Comparison of ENCODE assay signal across 8 cellular contexts in the genomic region with DNA sequence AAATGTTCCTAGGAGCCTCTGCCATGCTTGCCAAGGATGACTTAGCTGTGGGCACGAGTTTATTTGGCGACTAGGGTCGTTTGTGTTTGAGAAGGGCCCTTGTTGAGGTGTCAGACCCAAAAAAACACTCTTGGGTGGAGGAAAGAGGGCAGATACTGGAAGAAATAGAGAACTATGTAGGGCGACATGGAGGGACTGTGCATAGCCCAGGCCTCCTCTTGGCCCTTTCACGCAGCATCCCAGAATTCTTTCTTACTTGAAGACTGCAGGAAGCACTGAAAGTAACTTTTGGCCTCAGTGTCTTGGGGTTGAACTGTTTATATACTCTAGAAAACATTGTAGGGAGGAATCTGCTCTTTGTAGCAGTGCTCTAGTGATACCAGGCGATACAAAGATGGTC. TPM values are rescaled to one million over a fixed set of nuclear protein-coding genes. Genes with fewer than 3 reads are reported as not detected.
A peak's percentile ranks its signal among the peaks of the same experiment; 100 is the strongest.
DNase-seq lines count a peak whose midpoint lies in the region; ATAC-seq, FAIRE-seq and TF ChIP-seq lines count a peak whose summit lies in the region.

No MANE protein-coding gene starts in this region.

- no peaks in the 10 kb centered on the region for H3K9me2 ChIP-seq in HCT116 (ENCODE audit: insufficient read depth)

- peak overlapping the region; percentile 82 for H3K27ac Mint-ChIP-seq in activated naive CD8-positive, alpha-beta T cell treated with anti-CD3 and anti-CD28 coated beads, Interleukin-2, amount 50 U/mL, for 24 hours

- ATAC-seq in HCT116 (no peak), HepG2 (peak; percentile 53), upper lobe of left lung (ENCODE audit: low FRiP score in 2 of 2) (no peak)
- no peak for ATAC-seq in activated naive CD8-positive, alpha-beta T cell treated with anti-CD3 and anti-CD28 coated beads, Interleukin-2, amount 50 U/mL, for 24 hours

- H4K20me1 ChIP-seq in HCT116 (ENCODE audit: insufficient read depth) (peaks cover 13% of the 10 kb centered on the region; the same call in 1 of the 2 replicates), HepG2 (ENCODE audit: insufficient read depth, low read length) (peaks cover 15% of the 10 kb centered on the region)

- TF ChIP-seq EP300 in HepG2 (IDR thresholded peaks at IDR 0.05; ENCODE audit: low read depth in 2 of 2, low read length in 2 of 2) (no peak), HepG2 (CRISPR knock-in tag; IDR thresholded peaks at IDR 0.05; ENCODE audit: borderline replicate concordance) (no peak), upper lobe of left lung (IDR thresholded peaks at IDR 0.05) (no peak)

- H3K27me3 Mint-ChIP-seq in activated naive CD8-positive, alpha-beta T cell treated with anti-CD3 and anti-CD28 coated beads, Interleukin-2, amount 50 U/mL, for 24 hours, result no peaks in the 10 kb centered on the region

- H3K4me1 Mint-ChIP-seq in activated naive CD8-positive, alpha-beta T cell treated with anti-CD3 and anti-CD28 coated beads, Interleukin-2, amount 50 U/mL, for 24 hours, result peaks cover 46% of the 10 kb centered on the region

- H2AFZ ChIP-seq in HCT116 (ENCODE audit: low read depth, low read length, poor library complexity, severe bottlenecking), result no peak overlapping the region
- H2AFZ ChIP-seq in HepG2 (ENCODE audit: low read length), result no peak overlapping the region

- no peak for TF ChIP-seq CTCF in HCT116 (IDR thresholded peaks at IDR 0.05 in 2 of 3, conservative IDR thresholded peaks at IDR 0.05 in 1 of 3; ENCODE audit: borderline replicate concordance in 1 of 3, insufficient read depth in 1 of 3, low read depth in 2 of 3, low read length in 2 of 3)
- TF ChIP-seq CTCF in HepG2 (CRISPR knock-in tag; IDR thresholded peaks at IDR 0.05), result no peak
- no peak for TF ChIP-seq CTCF in upper lobe of left lung (IDR thresholded peaks at IDR 0.05)

- peak; percentile 32 for DNase-seq in AG20443 (ENCODE audit: low spot score)
- no peak for DNase-seq in HCT116 (ENCODE audit: low read depth, low spot score)
- no peak for DNase-seq in activated naive CD8-positive, alpha-beta T cell treated with anti-CD3 and anti-CD28 coated beads, Interleukin-2, amount 50 U/mL, for 24 hours
- no peak for DNase-seq in HepG2 (ENCODE audit: low spot score)
- DNase-seq in upper lobe of left lung, result no peak
- DNase-seq in SW480 (ENCODE audit: low spot score), result no peak
- no peak for DNase-seq in cortex of kidney (lab: John Stamatoyannopoulos, UW)
- DNase-seq in activated CD4-positive, alpha-beta T cell treated with anti-CD3 and anti-CD28 coated beads, Interleukin-2, amount 50 U/mL, for 4 hours, result no peak

- H3K36me3 ChIP-seq in HCT116 (ENCODE audit: control insufficient read depth in 1 of 2, insufficient read depth in 2 of 2, low read length in 2 of 2) (no peaks in the 10 kb centered on the region), HepG2 (replicated peaks in 1 of 2; ENCODE audit: control insufficient read depth in 1 of 2, insufficient read depth in 2 of 2, low read length in 2 of 2) (no peaks in the 10 kb centered on the region), upper lobe of left lung (no peaks in the 10 kb centered on the region)

- H3K36me3 Mint-ChIP-seq in activated naive CD8-positive, alpha-beta T cell treated with anti-CD3 and anti-CD28 coated beads, Interleukin-2, amount 50 U/mL, for 24 hours (ENCODE audit: low read depth), result peaks cover 8% of the 10 kb centered on the region

- H3K9ac ChIP-seq in HCT116 (ENCODE audit: low read length) (peak overlapping the region; percentile 70), HepG2 (ENCODE audit: insufficient read depth, low read depth, low read length) (peak overlapping the region; percentile 94)

- peak overlapping the region; percentile 90 for H3K4me3 Mint-ChIP-seq in activated naive CD8-positive, alpha-beta T cell treated with anti-CD3 and anti-CD28 coated beads, Interleukin-2, amount 50 U/mL, for 24 hours

- CTCF ChIA-PET in HCT116 (lab: Charles Lee), result no interaction called here
- CTCF ChIA-PET in HepG2 (lab: Yijun Ruan, JAX; ENCODE audit: low intra/inter-chr PET ratio, low total read pairs), result no interaction called here

- H3K4me2 ChIP-seq in HCT116 (ENCODE audit: low read length) (peak overlapping the region; percentile 94), HepG2 (ENCODE audit: low read depth, low read length) (peak overlapping the region; percentile 82)

- H3K27ac ChIP-seq in HCT116 (ENCODE audit: low read depth, low read length) (peak overlapping the region; percentile 80), HepG2 (ENCODE audit: extremely low read length, insufficient read depth, low read length) (peak overlapping the region; percentile 77), upper lobe of left lung (peak overlapping the region; percentile 87 to 96 (median 92))

- peaks cover 69% of the 10 kb centered on the region for H3K79me2 ChIP-seq in HCT116 (ENCODE audit: insufficient read depth, low read length)
- H3K79me2 ChIP-seq in HepG2 (ENCODE audit: insufficient read depth, low read length), result peaks cover 57% of the 10 kb centered on the region

- in situ Hi-C loops in HepG2 (cut with HindIII; ENCODE audit: extremely low pct_ligation_motif_present, low pct_unique_long_range_greater_than_20kb), result no loop called here

- H3K4me3 ChIP-seq in HCT116 (replicated peaks in 1 of 2; ENCODE audit: low read depth in 1 of 2, low read length in 2 of 2), result peak overlapping the region; percentile 75 to 90
- peak overlapping the region; percentile 76 to 98 (median 92) for H3K4me3 ChIP-seq in HepG2 (replicated peaks in 1 of 3; ENCODE audit: insufficient read depth in 1 of 3, low read depth in 2 of 3, low read length in 3 of 3)
- H3K4me3 ChIP-seq in upper lobe of left lung, result peak overlapping the region; percentile 74 to 99 (median 94)

- H3K9me3 ChIP-seq in HCT116 (ENCODE audit: control insufficient read depth in 1 of 2, insufficient read depth in 1 of 2, low read depth in 1 of 2, low read length in 2 of 2) (no peaks in the 10 kb centered on the region), HepG2 (ENCODE audit: low read length) (no peaks in the 10 kb centered on the region), upper lobe of left lung (no peaks in the 10 kb centered on the region)

- H3K9me3 Mint-ChIP-seq in activated naive CD8-positive, alpha-beta T cell treated with anti-CD3 and anti-CD28 coated beads, Interleukin-2, amount 50 U/mL, for 24 hours, result no peaks in the 10 kb centered on the region

- no peak for TF ChIP-seq POLR2A in HCT116 (IDR thresholded peaks at IDR 0.05; ENCODE audit: borderline replicate concordance, extremely low read depth, insufficient read depth, insufficient read length)
- TF ChIP-seq POLR2A in HepG2 (IDR thresholded peaks at IDR 0.05; ENCODE audit: insufficient read depth in 1 of 2, low read depth in 2 of 2, low read length in 2 of 2), result no peak
- no peak for TF ChIP-seq POLR2A in upper lobe of left lung (IDR thresholded peaks at IDR 0.05)

- H3K4me1 ChIP-seq in HCT116 (ENCODE audit: control insufficient read depth in 1 of 2, insufficient read depth in 2 of 2, low read length in 2 of 2), result peaks cover 2 to 14% of the 10 kb centered on the region in 2 experiments; a peak in 3 of 4 replicates
- H3K4me1 ChIP-seq in HepG2 (ENCODE audit: insufficient read depth, low read length), result peaks cover 42% of the 10 kb centered on the region
- peaks cover 10 to 44% (median 22%) of the 10 kb centered on the region in 4 donors for H3K4me1 ChIP-seq in upper lobe of left lung

- H3K27me3 ChIP-seq in HCT116 (ENCODE audit: insufficient read depth, low read length), result no peaks in the 10 kb centered on the region
- H3K27me3 ChIP-seq in HepG2 (ENCODE audit: control insufficient read depth in 1 of 2, insufficient read depth in 2 of 2, low read length in 2 of 2), result no peaks in the 10 kb centered on the region; a peak in 1 of 5 replicates
- H3K27me3 ChIP-seq in upper lobe of left lung, result no peaks in the 10 kb centered on the region

- no peak for TF ChIP-seq RAD21 in HCT116 (IDR thresholded peaks at IDR 0.05; ENCODE audit: low read depth)
- TF ChIP-seq RAD21 in HepG2 (CRISPR knock-in tag; IDR thresholded peaks at IDR 0.05), result no peak

- RAD21 ChIA-PET in HCT116 (lab: Charles Lee; ENCODE audit: low non-redundant PET in 1 of 2, low total read pairs in 2 of 2, uncharacterized antibody in 2 of 2, unreplicated experiment in 2 of 2), result no interaction called here

- BruUV-seq in HCT116 (replicated peaks; lab: Mats Ljungman, UMichigan), result no TSS peak
- TSS peak; percentile 59 for BruUV-seq in HepG2 (replicated peaks; lab: Mats Ljungman, UMichigan)

- intact Hi-C loops in HCT116 (cut with micrococcal nuclease), result no loop called here
- intact Hi-C loops in HepG2 (cut with micrococcal nuclease; ENCODE audit: unreplicated experiment), result no loop called here

- WGBS in HepG2 (ENCODE audit: low lambda C conversion rate), result under 1% methylated on average over 6 of the region's 6 CpGs
- WGBS in upper lobe of left lung, 2 donors, result 9 to 10% methylated on average over 6 of the region's 6 CpGs

- FAIRE-seq in HepG2 (lab: Jason Lieb, UNC), result peak; percentile 12

- POLR2A ChIA-PET in HCT116 (lab: Charles Lee) (no interaction called here), HepG2 (lab: Yijun Ruan, JAX) (no interaction called here)

RNA-seq across cellular contexts. Expression of a gene that starts 0.9 kb away (rescaled TPM):
- total RNA-seq in HCT116 (2021; ENCODE audit: unreplicated experiment), result 27.5 TPM
- 8.7 and 10.8 TPM in 2 replicates for polyA plus RNA-seq in HCT116 (2012)
- 17.9 and 22.0 TPM in 2 replicates for total RNA-seq in HepG2 (2016; rRNA removed; fragmentation: Illumina TruSeq; extraction: Trizol)
- total RNA-seq in HepG2 (2016; cell fraction: cytosol; rRNA removed; fragmentation: Illumina TruSeq; extraction: Trizol; ENCODE audit: low read depth), result 10.3 and 10.6 TPM in 2 replicates
- total RNA-seq in HepG2 (2016; cell fraction: insoluble cytoplasmic fraction; rRNA removed; fragmentation: Illumina TruSeq; extraction: Trizol), result 19.3 and 20.7 TPM in 2 replicates
- total RNA-seq in HepG2 (2016; cell fraction: membrane; rRNA removed; fragmentation: Illumina TruSeq; extraction: Trizol), result 7.2 and 8.9 TPM in 2 replicates
- 16.0 and 18.0 TPM in 2 replicates for total RNA-seq in HepG2 (2016; cell fraction: nucleus; rRNA removed; fragmentation: Illumina TruSeq; extraction: Trizol)
- 13.6 and 13.9 TPM in 2 replicates for polyA plus RNA-seq in HepG2 (2011; rRNA removed)
- 7.8 and 10.1 TPM in 2 replicates for polyA plus RNA-seq in HepG2 (2011; cell fraction: cytosol; rRNA removed)
- 6.0 and 10.8 TPM in 2 replicates for polyA plus RNA-seq in HepG2 (2011; cell fraction: nucleus; rRNA removed)
- 10.5 and 14.7 TPM in 2 replicates for polyA plus RNA-seq in HepG2 (2012)
- 0.95 and 1.3 TPM in 2 replicates for polyA plus RNA-seq in HepG2 (2016; cell fraction: cytosol; fragmentation: Illumina TruSeq; extraction: Trizol; ENCODE audit: low read depth)
- 26.5 and 29.3 TPM in 2 replicates for polyA plus RNA-seq in HepG2 (2016; cell fraction: insoluble cytoplasmic fraction; fragmentation: Illumina TruSeq; extraction: Trizol; ENCODE audit: low read depth)
- 3.7 and 5.0 TPM in 2 replicates for polyA plus RNA-seq in HepG2 (2016; cell fraction: membrane; fragmentation: Illumina TruSeq; extraction: Trizol; ENCODE audit: low read depth)
- 26.0 and 36.3 TPM in 2 replicates for polyA plus RNA-seq in HepG2 (2016; cell fraction: nucleus; fragmentation: Illumina TruSeq; extraction: Trizol; ENCODE audit: insufficient read depth, low read depth)
- 8.0 and 26.1 TPM in 2 replicates for polyA minus RNA-seq in HepG2 (2011; rRNA and poly(A)+ RNA removed; ENCODE audit: low replicate concordance)
- polyA minus RNA-seq in HepG2 (2011; cell fraction: cytosol; rRNA and poly(A)+ RNA removed), result 10.1 and 12.2 TPM in 2 replicates
- 13.1 and 14.5 TPM in 2 replicates for polyA minus RNA-seq in HepG2 (2011; cell fraction: nucleus; rRNA and poly(A)+ RNA removed)
- total RNA-seq in upper lobe of left lung, result 10 to 100 TPM; 22.6 to 58.1 (median 27.2) TPM

RNA-seq across cellular contexts. Expression of a gene that starts 15.5 kb away (rescaled TPM):
- total RNA-seq in HCT116 (2021; ENCODE audit: unreplicated experiment), result 17.1 TPM
- polyA plus RNA-seq in HCT116 (2012), result 4.6 and 7.2 TPM in 2 replicates
- total RNA-seq in HepG2 (2016; rRNA removed; fragmentation: Illumina TruSeq; extraction: Trizol), result 16.9 and 23.1 TPM in 2 replicates
- total RNA-seq in HepG2 (2016; cell fraction: cytosol; rRNA removed; fragmentation: Illumina TruSeq; extraction: Trizol; ENCODE audit: low read depth), result 2.5 and 2.7 TPM in 2 replicates
- total RNA-seq in HepG2 (2016; cell fraction: insoluble cytoplasmic fraction; rRNA removed; fragmentation: Illumina TruSeq; extraction: Trizol), result 16.2 and 21.9 TPM in 2 replicates
- total RNA-seq in HepG2 (2016; cell fraction: membrane; rRNA removed; fragmentation: Illumina TruSeq; extraction: Trizol), result 4.9 and 6.7 TPM in 2 replicates
- 7.0 and 7.1 TPM in 2 replicates for total RNA-seq in HepG2 (2016; cell fraction: nucleus; rRNA removed; fragmentation: Illumina TruSeq; extraction: Trizol)
- polyA plus RNA-seq in HepG2 (2011; rRNA removed), result 5.4 and 7.4 TPM in 2 replicates
- 4.2 and 4.9 TPM in 2 replicates for polyA plus RNA-seq in HepG2 (2011; cell fraction: cytosol; rRNA removed)
- polyA plus RNA-seq in HepG2 (2011; cell fraction: nucleus; rRNA removed), result 1.6 and 2.9 TPM in 2 replicates
- 5.6 and 8.5 TPM in 2 replicates for polyA plus RNA-seq in HepG2 (2012)
- polyA plus RNA-seq in HepG2 (2016; cell fraction: cytosol; fragmentation: Illumina TruSeq; extraction: Trizol; ENCODE audit: low read depth), result 3.0 and 3.1 TPM in 2 replicates
- 19.3 and 21.4 TPM in 2 replicates for polyA plus RNA-seq in HepG2 (2016; cell fraction: insoluble cytoplasmic fraction; fragmentation: Illumina TruSeq; extraction: Trizol; ENCODE audit: low read depth)
- polyA plus RNA-seq in HepG2 (2016; cell fraction: membrane; fragmentation: Illumina TruSeq; extraction: Trizol; ENCODE audit: low read depth), result 3.6 and 3.8 TPM in 2 replicates
- 11.6 and 12.2 TPM in 2 replicates for polyA plus RNA-seq in HepG2 (2016; cell fraction: nucleus; fragmentation: Illumina TruSeq; extraction: Trizol; ENCODE audit: insufficient read depth, low read depth)
- polyA minus RNA-seq in HepG2 (2011; rRNA and poly(A)+ RNA removed; ENCODE audit: low replicate concordance), result 2.1 and 6.0 TPM in 2 replicates
- polyA minus RNA-seq in HepG2 (2011; cell fraction: cytosol; rRNA and poly(A)+ RNA removed), result 2.3 and 3.2 TPM in 2 replicates
- polyA minus RNA-seq in HepG2 (2011; cell fraction: nucleus; rRNA and poly(A)+ RNA removed), result 4.1 and 4.5 TPM in 2 replicates
- 10 to 100 TPM in 5 of 6 donors, 1 to 10 TPM in 1; 8.3 to 25.1 (median 14.0) TPM for total RNA-seq in upper lobe of left lung
